9 cellular contexts compared by ENCODE assay signal in the genomic region with DNA sequence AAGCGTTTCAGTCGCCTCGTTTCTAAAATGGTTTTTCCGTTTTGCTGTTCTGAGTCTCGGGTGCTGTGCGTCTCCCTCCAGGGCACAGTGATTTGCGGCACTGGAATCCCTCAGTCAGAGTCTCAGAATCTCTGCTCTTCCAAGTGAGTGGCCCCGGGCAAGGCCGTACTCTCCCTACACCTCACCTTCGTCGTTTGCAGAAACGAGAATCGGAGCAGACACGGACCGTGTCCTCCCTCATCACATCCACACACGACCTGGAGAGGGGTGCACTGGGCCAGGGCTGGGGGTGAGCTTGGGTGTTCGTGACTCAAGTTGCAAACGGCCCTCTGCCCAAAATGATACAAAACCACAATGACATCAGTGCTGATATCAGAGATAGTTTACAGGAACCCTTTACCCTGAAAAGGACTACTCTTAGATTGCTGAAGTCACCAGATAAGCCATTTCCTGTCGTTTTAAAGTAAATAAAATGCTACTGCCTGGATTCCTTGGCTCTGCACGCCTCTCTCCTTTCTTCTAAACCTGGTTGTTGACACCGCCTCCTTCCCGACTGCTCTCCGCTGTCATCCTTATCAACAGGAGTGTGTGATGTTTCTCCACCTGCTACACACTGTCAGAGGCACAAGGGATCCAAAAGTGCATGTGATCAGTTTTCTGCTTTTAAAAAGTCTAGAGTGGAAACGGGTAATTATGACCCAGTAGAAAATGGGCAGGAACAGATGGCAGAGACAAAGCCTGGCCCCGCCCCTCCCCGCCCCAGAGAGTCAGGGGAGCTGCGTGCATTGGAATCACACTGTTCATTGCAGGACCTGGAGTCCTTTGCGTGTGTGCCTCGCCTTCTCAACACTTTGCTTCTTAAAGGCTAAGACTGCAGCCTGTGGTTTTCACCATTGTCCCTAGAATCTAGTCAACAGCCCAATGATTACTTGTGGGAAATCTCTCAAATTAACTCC. TPM values are rescaled to one million over a fixed set of nuclear protein-coding genes. Genes with fewer than 3 reads are reported as not detected.
A peak's percentile ranks its signal among the peaks of the same experiment; 100 is the strongest.
DNase-seq lines count a peak whose midpoint lies in the region; ATAC-seq and TF ChIP-seq lines count a peak whose summit lies in the region.
"Had no signal": no experiment of that assay in that cellular context is flagged by ENCODE, and none has a peak within 500 bp of the region (broad histone marks: within the 10 kb centered on the region; RNA-seq: fewer than 3 reads in every experiment).

No MANE protein-coding gene starts in this region.

- H3K9me3 Mint-ChIP-seq in endothelial cell (ENCODE audit: unreplicated experiment), result peaks cover 22% of the 10 kb centered on the region
- H3K9me3 Mint-ChIP-seq in naive thymus-derived CD4-positive, alpha-beta T cell, result peaks cover 0 to 52% (median 22%) of the 10 kb centered on the region in 11 donors

- H3K4me1 Mint-ChIP-seq in endothelial cell (ENCODE audit: unreplicated experiment), result peaks cover 21% of the 10 kb centered on the region
- H3K4me1 Mint-ChIP-seq in naive thymus-derived CD4-positive, alpha-beta T cell, result peaks cover 2 to 16% (median 8%) of the 10 kb centered on the region in 7 donors

- DNase-seq in H4 (ENCODE audit: low spot score) (peak; percentile 64), Panc1 (ENCODE audit: low read depth, low spot score) (no peak), endothelial cell (ENCODE audit: low spot score) (no peak), DMS79 treated with DMSO at 0.1 percent for 48 hours (lab: John Stamatoyannopoulos, UW) (no peak), SIG-M5 treated with dmso at 0.1 percent for 504 hours (lab: John Stamatoyannopoulos, UW; ENCODE audit: unreplicated experiment) (no peak)
- no peak for DNase-seq in naive thymus-derived CD4-positive, alpha-beta T cell
- DNase-seq in stimulated activated CD4-positive, alpha-beta T cell treated with anti-CD3 and anti-CD28 coated beads, Interleukin-2, amount 100 ng/mL, for 24 hours, result no peak

- H3K36me3 ChIP-seq in Panc1 (ENCODE audit: control insufficient read depth, insufficient read depth, low read length), result no peaks in the 10 kb centered on the region
- H3K36me3 ChIP-seq in naive thymus-derived CD4-positive, alpha-beta T cell (ENCODE audit: control insufficient read depth in 2 of 3, insufficient read depth in 3 of 3, low read length in 3 of 3), result no peaks in the 10 kb centered on the region

- peak overlapping the region; percentile 54 to 85 for H3K4me3 ChIP-seq in Panc1 (ENCODE audit: low read depth in 2 of 2, low read length in 2 of 2)
- H3K4me3 ChIP-seq in naive thymus-derived CD4-positive, alpha-beta T cell (ENCODE audit: low read length), result no peak overlapping the region

- POLR2A ChIA-PET in Panc1 (lab: Charles Lee), result interaction anchor here (0.6 to 1.4 kb wide), 3 partner anchors 28 to 372 kb away, joined by 4 to 12 read pairs (median 10); no protein-coding TSS in a partner anchor
- POLR2A ChIA-PET in naive thymus-derived CD4-positive, alpha-beta T cell (lab: Charles Lee), result no interaction called here

- BruUV-seq in Panc1 (replicated peaks; lab: Mats Ljungman, UMichigan), result no TSS peak

- H3K4me1 ChIP-seq in Panc1 (ENCODE audit: control insufficient read depth, insufficient read depth, low read length), result peaks cover 28% of the 10 kb centered on the region
- H3K4me1 ChIP-seq in naive thymus-derived CD4-positive, alpha-beta T cell (ENCODE audit: control insufficient read depth in 2 of 2, insufficient read depth in 2 of 2, low read length in 2 of 2), result no peaks in the 10 kb centered on the region

- H3K27me3 Mint-ChIP-seq in endothelial cell (ENCODE audit: unreplicated experiment), result peaks cover 5% of the 10 kb centered on the region
- H3K27me3 Mint-ChIP-seq in naive thymus-derived CD4-positive, alpha-beta T cell, result peaks cover 13 to 52% (median 46%) of the 10 kb centered on the region in 5 donors

- peak overlapping the region; percentile 87 for H3K27ac ChIP-seq in Panc1 (ENCODE audit: low read length)
- no peak overlapping the region for H3K27ac ChIP-seq in naive thymus-derived CD4-positive, alpha-beta T cell (ENCODE audit: low read depth, low read length)

- intact Hi-C loops in Panc1 (cut with micrococcal nuclease; ENCODE audit: unreplicated experiment), result no loop called here
- intact Hi-C loops in naive thymus-derived CD4-positive, alpha-beta T cell (cut with micrococcal nuclease), result no loop called here

- CTCF ChIA-PET in Panc1 (lab: Charles Lee), result interaction anchor here (0.6 kb wide), 1 partner anchor 10 kb away, joined by 3 read pairs; no protein-coding TSS in a partner anchor
- CTCF ChIA-PET in naive thymus-derived CD4-positive, alpha-beta T cell (lab: Charles Lee), result no interaction called here

- no peaks in the 10 kb centered on the region for H3K27me3 ChIP-seq in Panc1 (ENCODE audit: control insufficient read depth, insufficient read depth, low read length)
- H3K27me3 ChIP-seq in naive thymus-derived CD4-positive, alpha-beta T cell (ENCODE audit: control insufficient read depth in 2 of 2, insufficient read depth in 2 of 2, low read length in 2 of 2), result no peaks in the 10 kb centered on the region

- H3K4me3 Mint-ChIP-seq in endothelial cell (ENCODE audit: unreplicated experiment), result no peak overlapping the region
- H3K4me3 Mint-ChIP-seq in naive thymus-derived CD4-positive, alpha-beta T cell, result peak overlapping the region in 9 of 10 donors; percentile 5 to 82 (median 53)

- no peaks in the 10 kb centered on the region for H3K9me3 ChIP-seq in Panc1 (ENCODE audit: control insufficient read depth, insufficient read depth, low read depth, low read length)
- H3K9me3 ChIP-seq in naive thymus-derived CD4-positive, alpha-beta T cell (ENCODE audit: control insufficient read depth in 2 of 3, low read length in 3 of 3), result peaks cover 0 to 25% (median 3%) of the 10 kb centered on the region in 3 experiments

- peak overlapping the region; percentile 61 for H3K27ac Mint-ChIP-seq in endothelial cell (ENCODE audit: unreplicated experiment)
- H3K27ac Mint-ChIP-seq in naive thymus-derived CD4-positive, alpha-beta T cell, result peak overlapping the region in 1 of 9 donors; percentile 80

- peaks cover 20% of the 10 kb centered on the region for H3K36me3 Mint-ChIP-seq in endothelial cell (ENCODE audit: low read depth, unreplicated experiment)
- H3K36me3 Mint-ChIP-seq in naive thymus-derived CD4-positive, alpha-beta T cell, result peaks cover 0 to 4% (median 0%) of the 10 kb centered on the region in 5 donors

- in situ Hi-C loops in Panc1 (cut with HindIII; ENCODE audit: low pct_unique_long_range_greater_than_20kb, low sequenced_read_pairs), result no loop called here

- peak; percentile 74 for ATAC-seq in Panc1
- ATAC-seq in naive thymus-derived CD4-positive, alpha-beta T cell, result peak; percentile 66
- ATAC-seq in GM21576 (IDR thresholded peaks at IDR 0.05; ENCODE audit: unreplicated experiment), result no peak

- TF ChIP-seq CTCF in Panc1 (IDR thresholded peaks at IDR 0.05) (no peak), endothelial cell (IDR thresholded peaks at IDR 0.05; ENCODE audit: unreplicated experiment) (no peak)

RNA-seq across cellular contexts. Expression of a gene that starts 38.5 kb away (rescaled TPM):
- total RNA-seq in H4 (2014; rRNA removed; shearing (Covaris generic)), result 0.51 and 2.3 TPM in 2 replicates
- total RNA-seq in Panc1 (2021; ENCODE audit: unreplicated experiment), result 0.44 TPM
- 0.75 TPM for polyA plus RNA-seq in Panc1 (2012; ENCODE audit: insufficient read length)
- total RNA-seq in endothelial cell (ENCODE audit: unreplicated experiment), result not detected
- under 1 TPM in 1 of 5 experiments, not detected in 4; 0.86 TPM for total RNA-seq in naive thymus-derived CD4-positive, alpha-beta T cell
- polyA plus RNA-seq in naive thymus-derived CD4-positive, alpha-beta T cell, result not detected
- total RNA-seq: pulmonary artery endothelial cell had no signal

RNA-seq across cellular contexts. Expression of a gene that starts 43.1 kb away (rescaled TPM):
- not detected in 2 replicates for total RNA-seq in H4 (2014; rRNA removed; shearing (Covaris generic))
- total RNA-seq in Panc1 (2021; ENCODE audit: unreplicated experiment) (0.15 TPM), endothelial cell (ENCODE audit: unreplicated experiment) (0.05 TPM)
- polyA plus RNA-seq in Panc1 (2012; ENCODE audit: insufficient read length), result not detected
- not detected for total RNA-seq in naive thymus-derived CD4-positive, alpha-beta T cell
- not detected for polyA plus RNA-seq in naive thymus-derived CD4-positive, alpha-beta T cell
- total RNA-seq: pulmonary artery endothelial cell had no signal
